Comparison of ENCODE assay signal across 14 cellular contexts in the genomic region with DNA sequence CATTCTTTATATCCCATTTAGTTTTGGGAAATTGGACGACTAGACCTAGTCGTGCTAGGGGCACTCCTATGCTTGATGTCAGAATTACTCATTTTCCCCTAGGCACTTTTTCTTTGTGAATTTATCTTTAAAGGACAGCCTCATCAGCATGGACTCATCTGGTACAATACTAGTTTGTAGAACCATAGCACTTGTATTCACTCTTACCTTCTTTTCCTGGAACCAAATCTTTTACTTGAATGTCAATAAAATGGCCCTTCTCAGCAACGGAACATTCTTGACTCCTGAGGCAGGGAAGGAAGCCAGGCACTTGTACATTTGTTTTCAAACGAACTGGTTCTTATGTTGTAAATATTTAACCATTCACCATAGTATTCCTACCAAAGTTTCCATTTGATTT.
DNase-seq lines count a peak whose midpoint lies in the region; ATAC-seq, FAIRE-seq and TF ChIP-seq lines count a peak whose summit lies in the region.
"Had no signal": no experiment of that assay in that cellular context is flagged by ENCODE, and none has a peak within 500 bp of the region (broad histone marks: within the 10 kb centered on the region; RNA-seq: fewer than 3 reads in every experiment).

No MANE protein-coding gene starts in this region.

- H3K79me2 ChIP-seq in astrocyte (ENCODE audit: insufficient read depth, low read length), result peaks cover 4% of the 10 kb centered on the region
- H3K79me2 ChIP-seq in smooth muscle cell (ENCODE audit: low read depth), result peaks cover 5% of the 10 kb centered on the region
- H3K79me2 ChIP-seq: parathyroid adenoma had no signal

- H3K4me3 Mint-ChIP-seq in astrocyte (ENCODE audit: unreplicated experiment), result no peak overlapping the region

- H3K9ac ChIP-seq in astrocyte (ENCODE audit: low read length) (no peak overlapping the region), smooth muscle cell (ENCODE audit: low read depth) (peak overlapping the region; percentile 90)
- H3K9ac ChIP-seq: parathyroid adenoma had no signal

- no peaks in the 10 kb centered on the region for H3K36me3 ChIP-seq in astrocyte (ENCODE audit: insufficient read depth, low read length)
- no peaks in the 10 kb centered on the region for H3K36me3 ChIP-seq in smooth muscle cell (ENCODE audit: low read depth)

- H3K9me3 ChIP-seq in astrocyte (ENCODE audit: insufficient read depth, low read depth, low read length) (no peaks in the 10 kb centered on the region), smooth muscle cell (replicated peaks; ENCODE audit: low read depth) (no peaks in the 10 kb centered on the region)

- no peak for TF ChIP-seq CTCF in astrocyte (IDR thresholded peaks at IDR 0.05; ENCODE audit: insufficient read depth, low read depth, low read length)
- TF ChIP-seq CTCF in smooth muscle cell (IDR thresholded peaks at IDR 0.05; ENCODE audit: borderline replicate concordance, insufficient read depth, poor library complexity, severe bottlenecking), result no peak

- H3K4me2 ChIP-seq in astrocyte (ENCODE audit: low read length) (peak overlapping the region; percentile 8), smooth muscle cell (peak overlapping the region; percentile 81)

- 50% methylated on average over 4 of the region's 4 CpGs for WGBS in smooth muscle cell (ENCODE audit: low lambda C conversion rate)

- peaks cover 43% of the 10 kb centered on the region for H3K4me1 Mint-ChIP-seq in astrocyte (ENCODE audit: low read depth, unreplicated experiment)

- FAIRE-seq in astrocyte (lab: Jason Lieb, UNC), result no peak
- FAIRE-seq: K562 had no signal

- no peaks in the 10 kb centered on the region for H3K27me3 ChIP-seq in astrocyte (ENCODE audit: insufficient read depth, low read length)
- no peaks in the 10 kb centered on the region for H3K27me3 ChIP-seq in smooth muscle cell (ENCODE audit: low read depth)

- H3K36me3 Mint-ChIP-seq in astrocyte (ENCODE audit: low read depth, unreplicated experiment), result peaks cover 2% of the 10 kb centered on the region

- H3K4me3 ChIP-seq in astrocyte (ENCODE audit: insufficient read depth, low read depth, low read length), result no peak overlapping the region
- H3K4me3 ChIP-seq in smooth muscle cell, result no peak overlapping the region
- H3K4me3 ChIP-seq: K562 had no signal

- H3F3A ChIP-seq in smooth muscle cell (ENCODE audit: low read depth), result peaks cover 15% of the 10 kb centered on the region

- H2AFZ ChIP-seq in astrocyte (ENCODE audit: low read depth, low read length) (no peak overlapping the region), smooth muscle cell (ENCODE audit: low read depth) (peak overlapping the region; percentile 41)
- H2AFZ ChIP-seq: parathyroid adenoma had no signal

- H3K27ac Mint-ChIP-seq in astrocyte (ENCODE audit: unreplicated experiment), result peak overlapping the region; percentile 38

- H3K4me1 ChIP-seq in astrocyte (ENCODE audit: insufficient read depth, low read length) (peaks cover 31% of the 10 kb centered on the region), smooth muscle cell (ENCODE audit: low read depth) (peaks cover 26% of the 10 kb centered on the region)
- H3K4me1 ChIP-seq: parathyroid adenoma had no signal

- H3K27ac ChIP-seq in astrocyte (ENCODE audit: low read depth, low read length) (no peak overlapping the region), smooth muscle cell (ENCODE audit: low read depth) (peak overlapping the region; percentile 98)
- H3K27ac ChIP-seq: parathyroid adenoma had no signal

- H3K27me3 Mint-ChIP-seq in astrocyte (ENCODE audit: low read depth, unreplicated experiment), result no peaks in the 10 kb centered on the region

- ATAC-seq in GM19328 (IDR thresholded peaks at IDR 0.05; ENCODE audit: unreplicated experiment), result no peak
- ATAC-seq in GM21381 (IDR thresholded peaks at IDR 0.05; ENCODE audit: unreplicated experiment), result no peak
- no peak for ATAC-seq in HG02973 (IDR thresholded peaks at IDR 0.05; ENCODE audit: unreplicated experiment)
- ATAC-seq: K562 had no signal

- H3K9me3 Mint-ChIP-seq in astrocyte (ENCODE audit: unreplicated experiment), result no peaks in the 10 kb centered on the region

- DNase-seq in EL (peak; percentile 72), astrocyte (ENCODE audit: low read depth) (no peak), kidney tubule cell (ENCODE audit: low spot score) (peak; percentile 55), smooth muscle cell (lab: John Stamatoyannopoulos, UW; ENCODE audit: unreplicated experiment) (no peak), NCI-H1417 treated with DMSO at 0.1 percent for 48 hours (lab: John Stamatoyannopoulos, UW) (no peak)
- DNase-seq: activated CD4-positive, alpha-beta T cell treated with anti-CD3 and anti-CD28 coated beads, Interleukin-2, amount 50 U/mL, for 4 hours; hypothalamus; NCI-H69; T-helper 9 cell had no signal

- H4K20me1 ChIP-seq in astrocyte (ENCODE audit: insufficient read depth, low read length), result no peaks in the 10 kb centered on the region
- no peaks in the 10 kb centered on the region for H4K20me1 ChIP-seq in smooth muscle cell (ENCODE audit: low read depth)

Comparison
In these comparisons a context has a peak if more than half of its experiments do, and no peak if none do; other contexts are left out.
1. DNase-seq: peak in EL (single experiment) and kidney tubule cell (single experiment); none in astrocyte (single experiment), smooth muscle cell (single experiment) and NCI-H1417 treated with DMSO at 0.1 percent for 48 hours (single experiment).